16 cellular contexts compared by ENCODE assay signal in the genomic region with DNA sequence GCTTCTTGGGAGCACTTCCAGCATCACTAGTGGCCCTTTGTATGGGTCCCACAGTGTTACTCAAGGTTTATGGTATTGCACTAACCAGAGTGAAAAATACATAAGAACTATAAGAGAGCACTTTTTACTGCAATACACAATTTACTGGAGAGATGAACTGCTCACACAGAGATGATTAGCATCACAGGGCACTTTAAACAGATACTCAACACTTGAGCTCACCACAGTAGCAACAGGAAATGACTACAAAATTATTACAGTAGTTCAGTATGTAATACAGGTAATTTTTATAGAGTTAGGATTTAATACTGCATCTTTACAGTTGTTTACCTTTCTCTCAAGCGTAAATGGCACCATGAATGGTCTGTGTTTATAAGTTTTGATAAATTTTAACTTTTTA.
DNase-seq lines count a peak whose midpoint lies in the region; ATAC-seq and FAIRE-seq lines count a peak whose summit lies in the region.
"Had no signal": no experiment of that assay in that cellular context is flagged by ENCODE, and none has a peak within 500 bp of the region (broad histone marks: within the 10 kb centered on the region; RNA-seq: fewer than 3 reads in every experiment).

No MANE protein-coding gene starts in this region.

- no peaks in the 10 kb centered on the region for H3K27me3 Mint-ChIP-seq in T-helper 1 cell treated with Interleukin-12 subunit alpha and Interleukin-12 subunit beta and Interleukin-4 antibody, amounts not matched to agents 30 μg/mL and 1 μg/mL, for 36 hours (ENCODE audit: low read depth)
- H3K27me3 Mint-ChIP-seq in activated T-helper 1 cell treated with anti-CD3 and anti-CD28 coated beads, Interleukin-12 subunit alpha, Interleukin-12 subunit beta, Interleukin-2, Interleukin-4 antibody, amounts not matched to agents 30 ng/mL and 10 ng/mL and 1 ng/mL, durations not matched to agents 14 hours and 24 hours and 36 hours (ENCODE audit: insufficient read depth), result no peaks in the 10 kb centered on the region

- peak overlapping the region; percentile 34 for H3K27ac Mint-ChIP-seq in T-helper 1 cell treated with Interleukin-12 subunit alpha and Interleukin-12 subunit beta and Interleukin-4 antibody, amounts not matched to agents 30 μg/mL and 1 μg/mL, for 36 hours
- H3K27ac Mint-ChIP-seq in activated T-helper 1 cell treated with anti-CD3 and anti-CD28 coated beads, Interleukin-12 subunit alpha, Interleukin-12 subunit beta, Interleukin-2, Interleukin-4 antibody, amounts not matched to agents 30 ng/mL and 10 ng/mL and 1 ng/mL, durations not matched to agents 14 hours and 24 hours and 36 hours, result peak overlapping the region; percentile 69
- H3K27ac Mint-ChIP-seq: GM23338, H9 had no signal

- peaks cover 55% of the 10 kb centered on the region for H3K4me1 Mint-ChIP-seq in T-helper 1 cell treated with Interleukin-12 subunit alpha and Interleukin-12 subunit beta and Interleukin-4 antibody, amounts not matched to agents 30 μg/mL and 1 μg/mL, for 36 hours (ENCODE audit: low read depth)
- peaks cover 73% of the 10 kb centered on the region for H3K4me1 Mint-ChIP-seq in activated T-helper 1 cell treated with anti-CD3 and anti-CD28 coated beads, Interleukin-12 subunit alpha, Interleukin-12 subunit beta, Interleukin-2, Interleukin-4 antibody, amounts not matched to agents 30 ng/mL and 10 ng/mL and 1 ng/mL, durations not matched to agents 14 hours and 24 hours and 36 hours (ENCODE audit: low read depth)

- intact Hi-C loops in activated T-helper 1 cell treated with anti-CD3 and anti-CD28 coated beads, Interleukin-12 subunit alpha, Interleukin-12 subunit beta, Interleukin-2, Interleukin-4 antibody, amounts not matched to agents 30 ng/mL and 10 ng/mL and 1 ng/mL, durations not matched to agents 14 hours and 24 hours and 36 hours (cut with micrococcal nuclease), result no loop called here

- ATAC-seq in HG02678 (IDR thresholded peaks at IDR 0.05; ENCODE audit: unreplicated experiment) (no peak), HG03432 (IDR thresholded peaks at IDR 0.05; ENCODE audit: unreplicated experiment) (no peak)
- ATAC-seq: GM12878, GM23338 had no signal

- DNase-seq in NCI-H510A treated with DMSO at 0.1 percent for 48 hours (lab: John Stamatoyannopoulos, UW) (peak; percentile 9), NCI-H510A (lab: John Stamatoyannopoulos, UW) (no peak), NOMO-1 (lab: John Stamatoyannopoulos, UW; ENCODE audit: unreplicated experiment in 2 of 2) (no peak)
- no peak for DNase-seq in activated T-helper 1 cell treated with anti-CD3 and anti-CD28 coated beads, Interleukin-12 subunit alpha, Interleukin-12 subunit beta, Interleukin-2, Interleukin-4 antibody, amounts not matched to agents 30 ng/mL and 10 ng/mL and 1 ng/mL, durations not matched to agents 14 hours and 24 hours and 36 hours (ENCODE audit: low spot score)
- DNase-seq: 8988T, AML-193, Calu3, DMS 273 treated with DMSO at 0.1 percent for 48 hours, H9 had no signal

- H3K36me3 Mint-ChIP-seq in T-helper 1 cell treated with Interleukin-12 subunit alpha and Interleukin-12 subunit beta and Interleukin-4 antibody, amounts not matched to agents 30 μg/mL and 1 μg/mL, for 36 hours (ENCODE audit: low read depth), result peaks cover 28% of the 10 kb centered on the region
- peaks cover 17% of the 10 kb centered on the region for H3K36me3 Mint-ChIP-seq in activated T-helper 1 cell treated with anti-CD3 and anti-CD28 coated beads, Interleukin-12 subunit alpha, Interleukin-12 subunit beta, Interleukin-2, Interleukin-4 antibody, amounts not matched to agents 30 ng/mL and 10 ng/mL and 1 ng/mL, durations not matched to agents 14 hours and 24 hours and 36 hours (ENCODE audit: low read depth)

- peaks cover 4% of the 10 kb centered on the region for H3K9me3 Mint-ChIP-seq in T-helper 1 cell treated with Interleukin-12 subunit alpha and Interleukin-12 subunit beta and Interleukin-4 antibody, amounts not matched to agents 30 μg/mL and 1 μg/mL, for 36 hours
- peaks cover 10% of the 10 kb centered on the region for H3K9me3 Mint-ChIP-seq in activated T-helper 1 cell treated with anti-CD3 and anti-CD28 coated beads, Interleukin-12 subunit alpha, Interleukin-12 subunit beta, Interleukin-2, Interleukin-4 antibody, amounts not matched to agents 30 ng/mL and 10 ng/mL and 1 ng/mL, durations not matched to agents 14 hours and 24 hours and 36 hours

- FAIRE-seq in endometrium (lab: Jason Lieb, UNC), result peak; percentile 69
- FAIRE-seq: GM12878, GM18507 had no signal

- H3K4me3 Mint-ChIP-seq in T-helper 1 cell treated with Interleukin-12 subunit alpha and Interleukin-12 subunit beta and Interleukin-4 antibody, amounts not matched to agents 30 μg/mL and 1 μg/mL, for 36 hours, result no peak overlapping the region
- peak overlapping the region; percentile 16 for H3K4me3 Mint-ChIP-seq in activated T-helper 1 cell treated with anti-CD3 and anti-CD28 coated beads, Interleukin-12 subunit alpha, Interleukin-12 subunit beta, Interleukin-2, Interleukin-4 antibody, amounts not matched to agents 30 ng/mL and 10 ng/mL and 1 ng/mL, durations not matched to agents 14 hours and 24 hours and 36 hours
- H3K4me3 Mint-ChIP-seq: GM23338, H9 had no signal
